In genomic region chr17:18039535-18040286, GRCh38 we compare ENCODE assay signal across 8 cellular contexts. TPM values are rescaled to one million over a fixed set of nuclear protein-coding genes. Genes with fewer than 3 reads are reported as not detected.
DNase-seq lines count a peak whose midpoint lies in the region; ATAC-seq and TF ChIP-seq lines count a peak whose summit lies in the region.

No MANE protein-coding gene starts in this region.

- TF ChIP-seq CTCF in astrocyte of the cerebellum (IDR thresholded peaks at IDR 0.05; ENCODE audit: low read depth, low read length, missing control alignments) (no peak), smooth muscle cell (IDR thresholded peaks at IDR 0.05; ENCODE audit: borderline replicate concordance, insufficient read depth, poor library complexity, severe bottlenecking) (no peak)

- peak overlapping the region; percentile 97 for H2AFZ ChIP-seq in smooth muscle cell (ENCODE audit: low read depth)

- H3K4me1 ChIP-seq in smooth muscle cell (ENCODE audit: low read depth): peaks cover 14% of the 10 kb centered on the region

- WGBS in smooth muscle cell (ENCODE audit: low lambda C conversion rate): 1% methylated on average over 50 of the region's 81 CpGs

- H3F3A ChIP-seq in smooth muscle cell (ENCODE audit: low read depth): no peaks in the 10 kb centered on the region

- H3K4me3 ChIP-seq in astrocyte of the cerebellum (ENCODE audit: low read depth, low read length) (peak overlapping the region; percentile 73), iPS-18c (ENCODE audit: insufficient read depth, low read depth, low read length) (peak overlapping the region; percentile 71), smooth muscle cell (peak overlapping the region; percentile 84)

- H4K20me1 ChIP-seq in smooth muscle cell (ENCODE audit: low read depth): peaks cover 22% of the 10 kb centered on the region

- DNase-seq in NCI-H146 (lab: John Stamatoyannopoulos, UW): peak; percentile 63
- DNase-seq in NCI-H146 treated with DMSO at 0.1 percent for 48 hours (lab: John Stamatoyannopoulos, UW; ENCODE audit: unreplicated experiment): no peak
- DNase-seq in KBM-7: peak; percentile 29
- no peak for DNase-seq in astrocyte of the cerebellum (ENCODE audit: low read depth)
- peak; percentile 42 for DNase-seq in smooth muscle cell (lab: John Stamatoyannopoulos, UW; ENCODE audit: unreplicated experiment)
- no peak for DNase-seq in SKM-1 (lab: John Stamatoyannopoulos, UW; ENCODE audit: unreplicated experiment)

- no peaks in the 10 kb centered on the region for H3K9me3 ChIP-seq in iPS-18c (ENCODE audit: control insufficient read depth, insufficient read depth, low read length)
- H3K9me3 ChIP-seq in smooth muscle cell (replicated peaks; ENCODE audit: low read depth): no peaks in the 10 kb centered on the region

- peak overlapping the region; percentile 95 for H3K4me2 ChIP-seq in smooth muscle cell

- no peaks in the 10 kb centered on the region for H3K36me3 ChIP-seq in smooth muscle cell (ENCODE audit: low read depth)

- peaks cover 60% of the 10 kb centered on the region for H3K79me2 ChIP-seq in smooth muscle cell (ENCODE audit: low read depth)

- H3K27ac ChIP-seq in smooth muscle cell (ENCODE audit: low read depth): no peak overlapping the region

- peak; percentile 9 for ATAC-seq in GM21737 (IDR thresholded peaks at IDR 0.05; ENCODE audit: unreplicated experiment)

- no peaks in the 10 kb centered on the region for H3K27me3 ChIP-seq in smooth muscle cell (ENCODE audit: low read depth)

- peak overlapping the region; percentile 81 for H3K9ac ChIP-seq in smooth muscle cell (ENCODE audit: low read depth)

- in situ Hi-C loops in KBM-7 (cut with MboI; ENCODE audit: low pct_unique_long_range_greater_than_20kb, low sequenced_read_pairs) (no loop called here), astrocyte of the cerebellum (cut with HindIII; ENCODE audit: low sequenced_read_pairs) (loop anchor here (25.0 kb wide), 1 partner anchor 377 kb away; no protein-coding TSS in a partner anchor)

RNA-seq across cellular contexts. Expression of gene GID4, which starts 0.5 kb away (rescaled TPM):
- 7.7 and 8.4 TPM in 2 replicates for total RNA-seq in smooth muscle cell
- 6.1 and 7.5 TPM in 2 replicates for polyA plus RNA-seq in smooth muscle cell

RNA-seq across cellular contexts. Expression of gene ATPAF2, which starts 0.7 kb away (rescaled TPM):
- 9.8 and 32.3 TPM in 2 replicates for total RNA-seq in smooth muscle cell
- polyA plus RNA-seq in smooth muscle cell: 31.0 and 51.9 TPM in 2 replicates

RNA-seq across cellular contexts. Expression of gene DRG2, which starts 48.0 kb away (rescaled TPM):
- 24.5 and 25.3 TPM in 2 replicates for total RNA-seq in smooth muscle cell
- polyA plus RNA-seq in smooth muscle cell: 32.5 and 36.6 TPM in 2 replicates

Comparison
In these comparisons a context has a peak if more than half of its experiments do, and no peak if none do; other contexts are left out.
1. DNase-seq: peak in NCI-H146 (single experiment), KBM-7 (single experiment) and smooth muscle cell (single experiment); none in NCI-H146 treated with DMSO at 0.1 percent for 48 hours (single experiment), astrocyte of the cerebellum (single experiment) and SKM-1 (single experiment).
2. Peak in every context shown above with its lines, with median percentiles within 50 percentile points of each other: H3K4me3 ChIP-seq.